Comparison of ENCODE assay signal across 9 cellular contexts in the genomic region with DNA sequence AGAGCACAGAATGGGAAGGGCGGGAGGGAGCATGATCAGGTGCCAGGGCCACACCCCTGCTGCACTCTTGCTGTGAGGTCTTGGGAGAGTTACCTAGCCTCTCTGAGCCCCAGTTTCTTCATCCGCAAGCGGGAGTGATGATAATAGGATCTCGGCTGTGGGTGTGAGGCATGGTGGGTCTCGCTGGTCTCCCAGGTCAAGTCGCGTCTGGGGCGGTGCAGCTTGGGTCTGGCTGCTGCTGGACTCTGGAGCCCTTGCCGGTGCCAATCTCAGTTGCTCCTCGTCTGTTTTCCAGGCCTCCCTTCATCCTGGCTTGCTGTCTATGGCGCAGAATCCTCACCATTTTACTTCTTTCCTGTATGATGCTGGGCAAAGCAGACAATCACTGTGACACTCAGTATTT.
"Had no signal": no experiment of that assay in that cellular context is flagged by ENCODE, and none has a peak within 500 bp of the region (broad histone marks: within the 10 kb centered on the region; RNA-seq: fewer than 3 reads in every experiment).

No MANE protein-coding gene starts in this region.

- H3K36me3 ChIP-seq: ovary had no signal

- H3K4me3 Mint-ChIP-seq: activated CD8-positive, alpha-beta memory T cell treated with anti-CD3 and anti-CD28 coated beads, Interleukin-2, amount 10 ng/mL, durations not matched to agents 7 days and 5 days; activated naive CD8-positive, alpha-beta T cell treated with anti-CD3 and anti-CD28 coated beads for 36 hours; activated T-cell treated with anti-CD3 and anti-CD28 coated beads, Interleukin-2, amount 50 U/mL, for 24 hours; natural killer cell; stimulated activated naive CD8-positive, alpha-beta T cell treated with anti-CD3 and anti-CD28 coated beads, Interleukin-15, Interleukin-2, amounts not matched to agents 100 ng/mL and 50 ng/mL, for 24 hours; T-helper 2 cell treated with Interferon-gamma antibody and Interleukin-4, amounts not matched to agents 5 μg/mL and 100 μg/mL, for 36 hours had no signal

- H3K9me3 Mint-ChIP-seq: activated naive CD8-positive, alpha-beta T cell treated with anti-CD3 and anti-CD28 coated beads for 36 hours; activated T-cell treated with anti-CD3 and anti-CD28 coated beads, Interleukin-2, amount 50 U/mL, for 24 hours; natural killer cell; stimulated activated naive CD8-positive, alpha-beta T cell treated with anti-CD3 and anti-CD28 coated beads, Interleukin-15, Interleukin-2, amounts not matched to agents 100 ng/mL and 50 ng/mL, for 24 hours; T-helper 2 cell treated with Interferon-gamma antibody and Interleukin-4, amounts not matched to agents 5 μg/mL and 100 μg/mL, for 36 hours had no signal

- H3K4me1 Mint-ChIP-seq: activated CD8-positive, alpha-beta memory T cell treated with anti-CD3 and anti-CD28 coated beads, Interleukin-2, amount 10 ng/mL, durations not matched to agents 7 days and 5 days; activated naive CD8-positive, alpha-beta T cell treated with anti-CD3 and anti-CD28 coated beads for 36 hours had no signal

- DNase-seq: natural killer cell had no signal

- H3K4me1 ChIP-seq: testis had no signal

- H3K27ac Mint-ChIP-seq: activated CD8-positive, alpha-beta memory T cell treated with anti-CD3 and anti-CD28 coated beads, Interleukin-2, amount 10 ng/mL, durations not matched to agents 7 days and 5 days; activated naive CD8-positive, alpha-beta T cell treated with anti-CD3 and anti-CD28 coated beads for 36 hours; activated T-cell treated with anti-CD3 and anti-CD28 coated beads, Interleukin-2, amount 50 U/mL, for 24 hours; natural killer cell; stimulated activated naive CD8-positive, alpha-beta T cell treated with anti-CD3 and anti-CD28 coated beads, Interleukin-15, Interleukin-2, amounts not matched to agents 100 ng/mL and 50 ng/mL, for 24 hours; T-helper 2 cell treated with Interferon-gamma antibody and Interleukin-4, amounts not matched to agents 5 μg/mL and 100 μg/mL, for 36 hours had no signal

- H3K36me3 Mint-ChIP-seq: activated CD8-positive, alpha-beta memory T cell treated with anti-CD3 and anti-CD28 coated beads, Interleukin-2, amount 10 ng/mL, durations not matched to agents 7 days and 5 days; activated naive CD8-positive, alpha-beta T cell treated with anti-CD3 and anti-CD28 coated beads for 36 hours; natural killer cell had no signal

- H3K27me3 ChIP-seq: ovary, testis had no signal

- H3K27me3 Mint-ChIP-seq: stimulated activated naive CD8-positive, alpha-beta T cell treated with anti-CD3 and anti-CD28 coated beads, Interleukin-15, Interleukin-2, amounts not matched to agents 100 ng/mL and 50 ng/mL, for 24 hours had no signal

- H3K4me3 ChIP-seq: mucosa of descending colon, ovary, testis had no signal

- H3K27ac ChIP-seq: ovary, testis had no signal

- H3K9me3 ChIP-seq: mucosa of descending colon, ovary, testis had no signal
